13 cellular contexts compared by ENCODE assay signal in genomic region chr7:76343294-76343930, GRCh38. TPM values are rescaled to one million over a fixed set of nuclear protein-coding genes. Genes with fewer than 3 reads are reported as not detected.
DNase-seq lines count a peak whose midpoint lies in the region; ATAC-seq, FAIRE-seq and TF ChIP-seq lines count a peak whose summit lies in the region.
"Had no signal": no experiment of that assay in that cellular context is flagged by ENCODE, and none has a peak within 500 bp of the region (broad histone marks: within the 10 kb centered on the region; RNA-seq: fewer than 3 reads in every experiment).

No MANE protein-coding gene starts in this region.

- POLR2A ChIA-PET in AG04450 (lab: Yijun Ruan, JAX): interaction anchor here (1.1 kb wide), 1 partner anchor 15 kb away, joined by 7 read pairs; the partner anchor contains the start of gene YWHAG

- H3K4me1 Mint-ChIP-seq in activated T-cell treated with anti-CD3 and anti-CD28 coated beads, Interleukin-2, amount 50 U/mL, for 72 hours (ENCODE audit: low read depth): peaks cover 93% of the 10 kb centered on the region

- dilution Hi-C loops in keratinocyte (cut with MboI; ENCODE audit: extremely low pct_ligation_motif_present, low sequenced_read_pairs): no loop called here

- peaks cover 56% of the 10 kb centered on the region for H4K20me1 ChIP-seq in keratinocyte (ENCODE audit: control insufficient read depth, extremely low read depth, insufficient read depth, low read length)

- peaks cover 100% of the 10 kb centered on the region for H3K79me2 ChIP-seq in keratinocyte (ENCODE audit: control insufficient read depth, insufficient read depth, low read length)

- TF ChIP-seq CTCF in AG04450 (IDR thresholded peaks at IDR 0.05; ENCODE audit: low read depth, low read length) (no peak), keratinocyte (optimal IDR thresholded peaks at IDR 0.05 in 1 of 3, IDR thresholded peaks at IDR 0.05 in 1 of 3, conservative IDR thresholded peaks at IDR 0.05 in 1 of 3; ENCODE audit: extremely low read depth in 1 of 3, insufficient read depth in 2 of 3, low read length in 3 of 3) (no peak), GM10266 (IDR thresholded peaks at IDR 0.05; ENCODE audit: control insufficient read depth, insufficient read depth, low read depth, missing control alignments) (no peak)

- DNase-seq in A172 (ENCODE audit: low spot score) (peak; percentile 63), AG04450 (ENCODE audit: low read depth, low spot score) (no peak), keratinocyte (ENCODE audit: low read depth, low spot score) (no peak), GM10266 (ENCODE audit: extremely low spot score) (no peak), NCI-H526 (lab: John Stamatoyannopoulos, UW) (no peak)
- peak; percentile 36 to 47 for DNase-seq in activated T-cell treated with anti-CD3 and anti-CD28 coated beads, Interleukin-2, amount 50 U/mL, for 72 hours
- DNase-seq: H9, left cardiac atrium, NCI-H1930, NCI-H748 treated with DMSO at 0.1 percent for 48 hours had no signal

- peak overlapping the region; percentile 22 to 27 for H3K4me3 Mint-ChIP-seq in activated T-cell treated with anti-CD3 and anti-CD28 coated beads, Interleukin-2, amount 50 U/mL, for 72 hours
- H3K4me3 Mint-ChIP-seq: CD14-positive monocyte, H9 had no signal

- H3K4me1 ChIP-seq in keratinocyte (ENCODE audit: control insufficient read depth, extremely low read depth, insufficient read depth, low read length): peaks cover 16% of the 10 kb centered on the region

- FAIRE-seq in keratinocyte (lab: Jason Lieb, UNC): no peak

- H3K27ac Mint-ChIP-seq in activated T-cell treated with anti-CD3 and anti-CD28 coated beads, Interleukin-2, amount 50 U/mL, for 72 hours: peak overlapping the region; percentile 71

- H3K9ac ChIP-seq in keratinocyte (ENCODE audit: control insufficient read depth, extremely low read depth, insufficient read depth, low read length): no peak overlapping the region

- peaks cover 9% of the 10 kb centered on the region for H3K9me1 ChIP-seq in keratinocyte (ENCODE audit: control insufficient read depth, extremely low read depth, insufficient read depth, low read length)

- H3K4me3 ChIP-seq in AG04450 (ENCODE audit: low read depth, low read length): no peak overlapping the region
- H3K4me3 ChIP-seq in keratinocyte (ENCODE audit: control insufficient read depth in 2 of 3, extremely low read depth in 1 of 3, insufficient read depth in 2 of 3, low read depth in 1 of 3, low read length in 3 of 3): no peak overlapping the region
- H3K4me3 ChIP-seq: right atrium auricular region had no signal

- no peaks in the 10 kb centered on the region for H3K9me3 Mint-ChIP-seq in activated T-cell treated with anti-CD3 and anti-CD28 coated beads, Interleukin-2, amount 50 U/mL, for 72 hours
- H3K9me3 Mint-ChIP-seq: CD14-positive monocyte, H9 had no signal

- H2AFZ ChIP-seq in keratinocyte (ENCODE audit: control insufficient read depth, low read length): no peak overlapping the region

- H3K36me3 Mint-ChIP-seq in activated T-cell treated with anti-CD3 and anti-CD28 coated beads, Interleukin-2, amount 50 U/mL, for 72 hours (ENCODE audit: insufficient read depth in 2 of 2): peaks cover 23 to 50% of the 10 kb centered on the region in 2 donors

- peaks cover 30 to 52% of the 10 kb centered on the region in 2 experiments for H3K36me3 ChIP-seq in keratinocyte (ENCODE audit: control insufficient read depth in 2 of 2, extremely low read depth in 1 of 2, insufficient read depth in 2 of 2, low read length in 2 of 2)

- H3K4me2 ChIP-seq in keratinocyte (ENCODE audit: control insufficient read depth, extremely low read depth, insufficient read depth, low read depth, low read length): no peak overlapping the region

- H3K9me3 ChIP-seq in AG04450 (ENCODE audit: control insufficient read depth, insufficient read depth, low read length): no peaks in the 10 kb centered on the region; the same call in 1 of the 2 replicates
- no peaks in the 10 kb centered on the region for H3K9me3 ChIP-seq in keratinocyte (ENCODE audit: control insufficient read depth, low read depth, low read length)
- H3K9me3 ChIP-seq: right atrium auricular region had no signal

- H3K27ac ChIP-seq in AG04450 (ENCODE audit: low read depth, low read length) (peak overlapping the region; percentile 22), keratinocyte (ENCODE audit: control insufficient read depth, insufficient read depth, low read length) (peak overlapping the region; percentile 33)
- H3K27ac ChIP-seq: right atrium auricular region had no signal

- H3K27me3 Mint-ChIP-seq in activated T-cell treated with anti-CD3 and anti-CD28 coated beads, Interleukin-2, amount 50 U/mL, for 72 hours (ENCODE audit: low read depth): no peaks in the 10 kb centered on the region

- ATAC-seq in activated T-cell treated with anti-CD3 and anti-CD28 coated beads, Interleukin-2, amount 50 U/mL, for 72 hours (replicated peaks in 1 of 2): peak; percentile 98
- no peak for ATAC-seq in GM21447 (IDR thresholded peaks at IDR 0.05; ENCODE audit: unreplicated experiment)
- ATAC-seq: left cardiac atrium had no signal

- H3K27me3 ChIP-seq in AG04450 (ENCODE audit: control insufficient read depth, insufficient read depth, low read length) (no peaks in the 10 kb centered on the region), keratinocyte (ENCODE audit: control insufficient read depth, extremely low read depth, insufficient read depth, low read length) (no peaks in the 10 kb centered on the region)
- H3K27me3 ChIP-seq: right atrium auricular region had no signal

- CTCF ChIA-PET in AG04450 (lab: Charles Lee): interaction anchor here (0.9 kb wide), 1 partner anchor 10 kb away, joined by 3 read pairs; no protein-coding TSS in a partner anchor

RNA-seq across cellular contexts. Expression of gene YWHAG, which starts 15.4 kb away (rescaled TPM):
- total RNA-seq in A172 (2014; rRNA removed; shearing (Covaris generic)): 149 and 151 TPM in 2 replicates
- polyA plus RNA-seq in AG04450 (2011; rRNA removed) (91.5 and 91.6 TPM in 2 replicates), keratinocyte (88.1 to 130 TPM (median 116 TPM) in 3 replicates)
- 117 and 129 TPM in 2 replicates for polyA minus RNA-seq in AG04450 (2011; rRNA and poly(A)+ RNA removed)
- total RNA-seq in activated T-cell treated with anti-CD3 and anti-CD28 coated beads, Interleukin-2, amount 50 U/mL, for 72 hours: 100 to 1,000 TPM; 107 to 120 TPM
- 55.4 TPM for polyA plus RNA-seq in keratinocyte (2011; ENCODE audit: low read depth)
- 122 and 131 TPM in 2 replicates for polyA plus RNA-seq in keratinocyte (2011; cell fraction: cytosol; rRNA removed)
- 139 and 153 TPM in 2 replicates for polyA plus RNA-seq in keratinocyte (2011; cell fraction: nucleus; rRNA removed)
- 142 and 228 TPM in 2 replicates for polyA plus RNA-seq in keratinocyte (2012; ENCODE audit: low replicate concordance)
- 96.6 to 165 TPM (median 132 TPM) in 3 replicates for polyA minus RNA-seq in keratinocyte
- 173 TPM for polyA minus RNA-seq in keratinocyte (2011; cell fraction: cytosol; rRNA and poly(A)+ RNA removed)
- 96.8 and 151 TPM in 2 replicates for polyA minus RNA-seq in keratinocyte (2011; cell fraction: nucleus; rRNA and poly(A)+ RNA removed)

RNA-seq across cellular contexts. Expression of gene HSPB1, which starts 40.9 kb away (rescaled TPM):
- 235 and 382 TPM in 2 replicates for total RNA-seq in A172 (2014; rRNA removed; shearing (Covaris generic))
- polyA plus RNA-seq in AG04450 (2011; rRNA removed) (290 and 526 TPM in 2 replicates), keratinocyte (460 to 1,644 TPM (median 478 TPM) in 3 replicates)
- 75.3 and 81.1 TPM in 2 replicates for polyA minus RNA-seq in AG04450 (2011; rRNA and poly(A)+ RNA removed)
- total RNA-seq in activated T-cell treated with anti-CD3 and anti-CD28 coated beads, Interleukin-2, amount 50 U/mL, for 72 hours: 10 to 100 TPM; 39.7 to 42.0 TPM
- 1,835 TPM for polyA plus RNA-seq in keratinocyte (2011; ENCODE audit: low read depth)
- 1,014 and 2,934 TPM in 2 replicates for polyA plus RNA-seq in keratinocyte (2011; cell fraction: cytosol; rRNA removed)
- polyA plus RNA-seq in keratinocyte (2011; cell fraction: nucleus; rRNA removed): 815 and 1,237 TPM in 2 replicates
- 1,130 and 7,717 TPM in 2 replicates for polyA plus RNA-seq in keratinocyte (2012; ENCODE audit: low replicate concordance)
- 147 to 577 TPM (median 569 TPM) in 3 replicates for polyA minus RNA-seq in keratinocyte
- polyA minus RNA-seq in keratinocyte (2011; cell fraction: cytosol; rRNA and poly(A)+ RNA removed): 2,222 TPM
- 585 and 748 TPM in 2 replicates for polyA minus RNA-seq in keratinocyte (2011; cell fraction: nucleus; rRNA and poly(A)+ RNA removed)

Comparison
In these comparisons a context has a peak if more than half of its experiments do, and no peak if none do; other contexts are left out.
1. DNase-seq: peak in A172 (single experiment) and activated T-cell treated with anti-CD3 and anti-CD28 coated beads, Interleukin-2, amount 50 U/mL, for 72 hours (2 of 2); none in AG04450 (single experiment), keratinocyte (single experiment), GM10266 (single experiment) and NCI-H526 (0 of 2).